Comparison of ENCODE assay signal across 1 cellular context in the genomic region with DNA sequence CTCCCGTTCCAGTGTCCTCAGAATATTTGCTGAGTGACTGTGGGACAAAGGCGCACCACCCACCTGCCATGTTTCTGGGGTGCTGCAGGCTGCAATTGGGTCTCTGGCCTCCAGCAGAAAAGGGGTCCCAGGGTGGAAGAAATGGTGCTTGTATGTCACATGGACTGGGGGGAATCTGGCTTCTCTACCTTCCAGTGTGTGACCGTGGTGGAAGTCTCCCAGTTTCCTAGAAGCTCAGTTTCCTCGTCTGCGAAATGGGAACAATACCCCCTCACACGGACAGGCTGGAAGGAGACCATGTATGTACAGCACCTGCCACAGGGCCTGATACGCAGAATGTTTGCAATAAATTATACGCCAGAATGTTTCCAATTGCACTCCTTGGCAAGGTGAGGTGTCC.
TF ChIP-seq lines count a peak whose summit lies in the region.

No MANE protein-coding gene starts in this region.

TF ChIP-seq in H1, 55 proteins besides CTCF, POLR2A, EP300 and RAD21:
- TF ChIP-seq SP4 (IDR thresholded peaks at IDR 0.05; ENCODE audit: low read length) (no peak), POU5F1 (IDR thresholded peaks at IDR 0.05; ENCODE audit: low read depth, low read length) (no peak), NRF1 (IDR thresholded peaks at IDR 0.05; ENCODE audit: low read depth, low read length) (no peak), NANOG (IDR thresholded peaks at IDR 0.05; ENCODE audit: insufficient read depth, low read depth, low read length, poor library complexity, severe bottlenecking) (no peak), EGR1 (IDR thresholded peaks at IDR 0.05; ENCODE audit: borderline replicate concordance, low read depth, low read length) (no peak), SIX5 (IDR thresholded peaks at IDR 0.05; ENCODE audit: low read depth, low read length) (no peak), SIRT6 (IDR thresholded peaks at IDR 0.05; ENCODE audit: low read length) (no peak)
- TF ChIP-seq, protein P1, sequence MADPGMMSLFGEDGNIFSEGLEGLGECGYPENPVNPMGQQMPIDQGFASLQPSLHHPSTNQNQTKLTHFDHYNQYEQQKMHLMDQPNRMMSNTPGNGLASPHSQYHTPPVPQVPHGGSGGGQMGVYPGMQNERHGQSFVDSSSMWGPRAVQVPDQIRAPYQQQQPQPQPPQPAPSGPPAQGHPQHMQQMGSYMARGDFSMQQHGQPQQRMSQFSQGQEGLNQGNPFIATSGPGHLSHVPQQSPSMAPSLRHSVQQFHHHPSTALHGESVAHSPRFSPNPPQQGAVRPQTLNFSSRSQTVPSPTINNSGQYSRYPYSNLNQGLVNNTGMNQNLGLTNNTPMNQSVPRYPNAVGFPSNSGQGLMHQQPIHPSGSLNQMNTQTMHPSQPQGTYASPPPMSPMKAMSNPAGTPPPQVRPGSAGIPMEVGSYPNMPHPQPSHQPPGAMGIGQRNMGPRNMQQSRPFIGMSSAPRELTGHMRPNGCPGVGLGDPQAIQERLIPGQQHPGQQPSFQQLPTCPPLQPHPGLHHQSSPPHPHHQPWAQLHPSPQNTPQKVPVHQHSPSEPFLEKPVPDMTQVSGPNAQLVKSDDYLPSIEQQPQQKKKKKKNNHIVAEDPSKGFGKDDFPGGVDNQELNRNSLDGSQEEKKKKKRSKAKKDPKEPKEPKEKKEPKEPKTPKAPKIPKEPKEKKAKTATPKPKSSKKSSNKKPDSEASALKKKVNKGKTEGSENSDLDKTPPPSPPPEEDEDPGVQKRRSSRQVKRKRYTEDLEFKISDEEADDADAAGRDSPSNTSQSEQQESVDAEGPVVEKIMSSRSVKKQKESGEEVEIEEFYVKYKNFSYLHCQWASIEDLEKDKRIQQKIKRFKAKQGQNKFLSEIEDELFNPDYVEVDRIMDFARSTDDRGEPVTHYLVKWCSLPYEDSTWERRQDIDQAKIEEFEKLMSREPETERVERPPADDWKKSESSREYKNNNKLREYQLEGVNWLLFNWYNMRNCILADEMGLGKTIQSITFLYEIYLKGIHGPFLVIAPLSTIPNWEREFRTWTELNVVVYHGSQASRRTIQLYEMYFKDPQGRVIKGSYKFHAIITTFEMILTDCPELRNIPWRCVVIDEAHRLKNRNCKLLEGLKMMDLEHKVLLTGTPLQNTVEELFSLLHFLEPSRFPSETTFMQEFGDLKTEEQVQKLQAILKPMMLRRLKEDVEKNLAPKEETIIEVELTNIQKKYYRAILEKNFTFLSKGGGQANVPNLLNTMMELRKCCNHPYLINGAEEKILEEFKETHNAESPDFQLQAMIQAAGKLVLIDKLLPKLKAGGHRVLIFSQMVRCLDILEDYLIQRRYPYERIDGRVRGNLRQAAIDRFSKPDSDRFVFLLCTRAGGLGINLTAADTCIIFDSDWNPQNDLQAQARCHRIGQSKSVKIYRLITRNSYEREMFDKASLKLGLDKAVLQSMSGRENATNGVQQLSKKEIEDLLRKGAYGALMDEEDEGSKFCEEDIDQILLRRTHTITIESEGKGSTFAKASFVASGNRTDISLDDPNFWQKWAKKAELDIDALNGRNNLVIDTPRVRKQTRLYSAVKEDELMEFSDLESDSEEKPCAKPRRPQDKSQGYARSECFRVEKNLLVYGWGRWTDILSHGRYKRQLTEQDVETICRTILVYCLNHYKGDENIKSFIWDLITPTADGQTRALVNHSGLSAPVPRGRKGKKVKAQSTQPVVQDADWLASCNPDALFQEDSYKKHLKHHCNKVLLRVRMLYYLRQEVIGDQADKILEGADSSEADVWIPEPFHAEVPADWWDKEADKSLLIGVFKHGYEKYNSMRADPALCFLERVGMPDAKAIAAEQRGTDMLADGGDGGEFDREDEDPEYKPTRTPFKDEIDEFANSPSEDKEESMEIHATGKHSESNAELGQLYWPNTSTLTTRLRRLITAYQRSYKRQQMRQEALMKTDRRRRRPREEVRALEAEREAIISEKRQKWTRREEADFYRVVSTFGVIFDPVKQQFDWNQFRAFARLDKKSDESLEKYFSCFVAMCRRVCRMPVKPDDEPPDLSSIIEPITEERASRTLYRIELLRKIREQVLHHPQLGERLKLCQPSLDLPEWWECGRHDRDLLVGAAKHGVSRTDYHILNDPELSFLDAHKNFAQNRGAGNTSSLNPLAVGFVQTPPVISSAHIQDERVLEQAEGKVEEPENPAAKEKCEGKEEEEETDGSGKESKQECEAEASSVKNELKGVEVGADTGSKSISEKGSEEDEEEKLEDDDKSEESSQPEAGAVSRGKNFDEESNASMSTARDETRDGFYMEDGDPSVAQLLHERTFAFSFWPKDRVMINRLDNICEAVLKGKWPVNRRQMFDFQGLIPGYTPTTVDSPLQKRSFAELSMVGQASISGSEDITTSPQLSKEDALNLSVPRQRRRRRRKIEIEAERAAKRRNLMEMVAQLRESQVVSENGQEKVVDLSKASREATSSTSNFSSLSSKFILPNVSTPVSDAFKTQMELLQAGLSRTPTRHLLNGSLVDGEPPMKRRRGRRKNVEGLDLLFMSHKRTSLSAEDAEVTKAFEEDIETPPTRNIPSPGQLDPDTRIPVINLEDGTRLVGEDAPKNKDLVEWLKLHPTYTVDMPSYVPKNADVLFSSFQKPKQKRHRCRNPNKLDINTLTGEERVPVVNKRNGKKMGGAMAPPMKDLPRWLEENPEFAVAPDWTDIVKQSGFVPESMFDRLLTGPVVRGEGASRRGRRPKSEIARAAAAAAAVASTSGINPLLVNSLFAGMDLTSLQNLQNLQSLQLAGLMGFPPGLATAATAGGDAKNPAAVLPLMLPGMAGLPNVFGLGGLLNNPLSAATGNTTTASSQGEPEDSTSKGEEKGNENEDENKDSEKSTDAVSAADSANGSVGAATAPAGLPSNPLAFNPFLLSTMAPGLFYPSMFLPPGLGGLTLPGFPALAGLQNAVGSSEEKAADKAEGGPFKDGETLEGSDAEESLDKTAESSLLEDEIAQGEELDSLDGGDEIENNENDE (IDR thresholded peaks at IDR 0.05; ENCODE audit: insufficient replicate concordance, low read length): no peak
